Comparison of ENCODE assay signal across 9 cellular contexts in the genomic region with DNA sequence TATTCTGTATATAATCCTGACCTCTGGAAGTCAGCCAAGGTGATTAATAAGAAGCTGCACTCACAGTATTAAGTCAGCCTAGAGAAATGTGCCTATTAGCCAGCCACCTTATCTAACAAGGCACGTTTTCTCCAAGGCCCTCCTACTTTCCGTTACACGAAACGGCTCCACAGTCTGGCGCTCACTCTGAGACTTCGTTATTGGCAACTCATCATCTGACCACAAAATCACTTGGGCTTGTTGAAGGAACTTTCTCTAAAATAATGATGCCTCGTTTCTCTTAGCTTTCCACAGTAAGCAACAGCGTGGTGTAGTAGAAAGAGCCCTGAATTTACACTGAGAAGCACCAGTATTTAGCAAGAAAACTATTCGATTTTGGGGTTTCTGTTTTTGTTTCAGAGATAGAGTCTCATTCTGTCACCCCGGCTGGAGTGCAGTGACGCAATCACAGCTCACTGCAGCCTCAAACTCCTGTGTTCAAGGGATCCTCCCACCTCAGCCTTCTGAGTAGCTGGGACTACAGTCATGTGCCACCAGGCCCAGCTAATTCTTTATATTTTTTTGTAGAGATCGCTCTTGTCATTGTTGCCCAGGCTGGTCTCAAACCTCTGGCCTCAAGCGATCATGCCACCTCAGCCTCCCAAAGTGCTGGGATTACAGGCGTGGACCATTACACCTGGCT. TPM values are rescaled to one million over a fixed set of nuclear protein-coding genes. Genes with fewer than 3 reads are reported as not detected.
A peak's percentile ranks its signal among the peaks of the same experiment; 100 is the strongest.
DNase-seq lines count a peak whose midpoint lies in the region; ATAC-seq and TF ChIP-seq lines count a peak whose summit lies in the region.
"Had no signal": no experiment of that assay in that cellular context is flagged by ENCODE, and none has a peak within 500 bp of the region (broad histone marks: within the 10 kb centered on the region; RNA-seq: fewer than 3 reads in every experiment).

No MANE protein-coding gene starts in this region.

- peaks cover 0 to 36% (median 15%) of the 10 kb centered on the region in 12 donors for H3K4me1 ChIP-seq in heart left ventricle
- H3K4me1 ChIP-seq in thymus (ENCODE audit: control insufficient read depth, insufficient read depth, low read length) = peaks cover 49% of the 10 kb centered on the region

- no peaks in the 10 kb centered on the region for H3K9me3 Mint-ChIP-seq in CD4-positive, alpha-beta T cell
- H3K9me3 Mint-ChIP-seq in activated CD4-positive, alpha-beta T cell treated with anti-CD3 and anti-CD28 coated beads, Interleukin-2, amount 10 ng/mL, durations not matched to agents 24 days and 14 days = no peaks in the 10 kb centered on the region
- H3K9me3 Mint-ChIP-seq: brain had no signal

- H3K27me3 Mint-ChIP-seq in CD4-positive, alpha-beta T cell = no peaks in the 10 kb centered on the region
- H3K27me3 Mint-ChIP-seq in activated CD4-positive, alpha-beta T cell treated with anti-CD3 and anti-CD28 coated beads, Interleukin-2, amount 10 ng/mL, durations not matched to agents 24 days and 14 days = peaks cover 26% of the 10 kb centered on the region
- H3K27me3 Mint-ChIP-seq: brain had no signal

- H3K27ac Mint-ChIP-seq in CD4-positive, alpha-beta T cell = peak overlapping the region; percentile 88
- peak overlapping the region; percentile 70 for H3K27ac Mint-ChIP-seq in activated CD4-positive, alpha-beta T cell treated with anti-CD3 and anti-CD28 coated beads, Interleukin-2, amount 10 ng/mL, durations not matched to agents 24 days and 14 days

- H3K27me3 ChIP-seq in CD4-positive, alpha-beta T cell (ENCODE audit: control insufficient read depth, insufficient read depth, low read length) = no peaks in the 10 kb centered on the region
- no peaks in the 10 kb centered on the region for H3K27me3 ChIP-seq in heart left ventricle
- H3K27me3 ChIP-seq in thymus (ENCODE audit: control insufficient read depth, insufficient read depth) = no peaks in the 10 kb centered on the region

- peak in 4 of 10 experiments; percentile 24 to 43 (median 27) for DNase-seq in CD4-positive, alpha-beta T cell
- peak; percentile 79 for DNase-seq in activated CD4-positive, alpha-beta T cell treated with anti-CD3 and anti-CD28 coated beads, Interleukin-2, amount 10 ng/mL, durations not matched to agents 24 days and 14 days
- DNase-seq in heart left ventricle (no peak), SW480 (ENCODE audit: low spot score) (no peak), activated gamma-delta T cell treated with Interleukin-2 at 50 U/mL for 16 hours (no peak)

- peak overlapping the region in 2 of 12 donors; percentile 12 to 28 for H3K4me3 ChIP-seq in heart left ventricle
- H3K4me3 ChIP-seq in thymus (ENCODE audit: low read length) = peak overlapping the region; percentile 24

- no peaks in the 10 kb centered on the region for H3K36me3 ChIP-seq in heart left ventricle
- H3K36me3 ChIP-seq in thymus (ENCODE audit: control insufficient read depth, insufficient read depth) = no peaks in the 10 kb centered on the region

- peaks cover 60% of the 10 kb centered on the region for H3K4me1 Mint-ChIP-seq in CD4-positive, alpha-beta T cell (ENCODE audit: low read depth)
- H3K4me1 Mint-ChIP-seq in activated CD4-positive, alpha-beta T cell treated with anti-CD3 and anti-CD28 coated beads, Interleukin-2, amount 10 ng/mL, durations not matched to agents 24 days and 14 days = peaks cover 50% of the 10 kb centered on the region

- no peak for TF ChIP-seq CTCF in CD4-positive, alpha-beta T cell (IDR thresholded peaks at IDR 0.05)
- TF ChIP-seq CTCF in heart left ventricle (IDR thresholded peaks at IDR 0.05) = no peak

- CTCF ChIA-PET in CD4-positive, alpha-beta T cell (lab: Charles Lee) = interaction anchor here (1.2 to 1.7 kb wide), 3 partner anchors 11 to 240 kb away, joined by 3 read pairs; no protein-coding TSS in a partner anchor

- H3K9me3 ChIP-seq in CD4-positive, alpha-beta T cell (ENCODE audit: control insufficient read depth, low read length) = no peaks in the 10 kb centered on the region
- no peaks in the 10 kb centered on the region for H3K9me3 ChIP-seq in heart left ventricle
- no peaks in the 10 kb centered on the region for H3K9me3 ChIP-seq in thymus (ENCODE audit: control insufficient read depth)

- intact Hi-C loops in CD4-positive, alpha-beta T cell (cut with DNase I, micrococcal nuclease) = loop anchor here in 1 of 2 experiments (1.0 kb wide), 1 partner anchor 17 kb away; no protein-coding TSS in a partner anchor
- intact Hi-C loops in activated CD4-positive, alpha-beta T cell treated with anti-CD3 and anti-CD28 coated beads, Interleukin-2, amount 10 ng/mL, durations not matched to agents 24 days and 14 days (cut with micrococcal nuclease) = loop anchor here (1.0 to 2.0 kb wide), 3 partner anchors 16 to 296 kb away; a partner anchor contains a TSS
- intact Hi-C loops in heart left ventricle (cut with DNase I) = no loop called here

- no peaks in the 10 kb centered on the region for H3K36me3 Mint-ChIP-seq in CD4-positive, alpha-beta T cell (ENCODE audit: low read depth)
- H3K36me3 Mint-ChIP-seq in activated CD4-positive, alpha-beta T cell treated with anti-CD3 and anti-CD28 coated beads, Interleukin-2, amount 10 ng/mL, durations not matched to agents 24 days and 14 days (ENCODE audit: low read depth) = peaks cover 2% of the 10 kb centered on the region
- H3K36me3 Mint-ChIP-seq: brain had no signal

- WGBS in heart left ventricle, 4 donors = 52 to 67% (median 56%) methylated on average over 14 of the region's 14 CpGs
- WGBS in thymus = 27% methylated on average over 14 of the region's 14 CpGs

- peak; percentile 75 for ATAC-seq in CD4-positive, alpha-beta T cell (ENCODE audit: poor library complexity)
- ATAC-seq in HG03354 (IDR thresholded peaks at IDR 0.05; ENCODE audit: poor library complexity, severe bottlenecking, unreplicated experiment) (peak; percentile 59), heart left ventricle (peak; percentile 50 to 78 (median 58)), HG03097 (IDR thresholded peaks at IDR 0.05; ENCODE audit: low FRiP score, unreplicated experiment) (no peak)

- peak overlapping the region; percentile 60 for H3K4me3 Mint-ChIP-seq in CD4-positive, alpha-beta T cell
- peak overlapping the region; percentile 53 for H3K4me3 Mint-ChIP-seq in activated CD4-positive, alpha-beta T cell treated with anti-CD3 and anti-CD28 coated beads, Interleukin-2, amount 10 ng/mL, durations not matched to agents 24 days and 14 days
- H3K4me3 Mint-ChIP-seq: brain had no signal

- no peak for TF ChIP-seq POLR2A in heart left ventricle (IDR thresholded peaks at IDR 0.05)

- H3K27ac ChIP-seq in CD4-positive, alpha-beta T cell (ENCODE audit: low read depth, low read length) = no peak overlapping the region
- H3K27ac ChIP-seq in heart left ventricle = peak overlapping the region in 1 of 12 donors; percentile 55
- H3K27ac ChIP-seq in thymus (ENCODE audit: low read depth) = peak overlapping the region; percentile 79

- POLR2A ChIA-PET in CD4-positive, alpha-beta T cell (lab: Charles Lee) = interaction anchor here (1.2 to 1.7 kb wide), 2 partner anchors 17 to 209 kb away, joined by 3 to 13 read pairs; no protein-coding TSS in a partner anchor

RNA-seq across cellular contexts. Expression of a gene that starts 53.6 kb away (rescaled TPM):
- total RNA-seq in CD4-positive, alpha-beta T cell = 1 to 10 TPM; 5.2 to 5.3 TPM
- total RNA-seq in activated CD4-positive, alpha-beta T cell treated with anti-CD3 and anti-CD28 coated beads, Interleukin-2, amount 10 ng/mL, durations not matched to agents 24 days and 14 days = 0.86 and 0.97 TPM in 2 replicates
- 10 to 100 TPM in 8 of 9 donors, 1 to 10 TPM in 1; 8.9 to 50.1 (median 19.4) TPM for total RNA-seq in heart left ventricle
- polyA plus RNA-seq in heart left ventricle (10 to 100 TPM in 1 of 2 donors, 1 to 10 TPM in 1; 7.1 to 16.0 TPM), thymus (3.9 TPM)

RNA-seq across cellular contexts. Expression of a gene that starts 55.1 kb away (rescaled TPM):
- total RNA-seq in CD4-positive, alpha-beta T cell = not detected
- not detected in 2 replicates for total RNA-seq in activated CD4-positive, alpha-beta T cell treated with anti-CD3 and anti-CD28 coated beads, Interleukin-2, amount 10 ng/mL, durations not matched to agents 24 days and 14 days
- total RNA-seq in heart left ventricle = under 1 TPM in 4 of 9 donors, not detected in 5; 0.08 to 0.41 (median 0.16) TPM
- polyA plus RNA-seq in heart left ventricle = under 1 TPM in 1 of 2 donors, not detected in 1; 0.03 TPM
- 0.52 TPM for polyA plus RNA-seq in thymus
